8 cellular contexts compared by ENCODE assay signal in genomic region chrX:18674417-18674787, GRCh38. TPM values are rescaled to one million over a fixed set of nuclear protein-coding genes. Genes with fewer than 3 reads are reported as not detected.
DNase-seq lines count a peak whose midpoint lies in the region; ATAC-seq, FAIRE-seq and TF ChIP-seq lines count a peak whose summit lies in the region.

No MANE protein-coding gene starts in this region.

- DNase-seq in PC-3 (no peak), GM12878 (ENCODE audit: low read depth, low spot score) (no peak), left colon (peak; percentile 27 to 41), NCI-H2029 (lab: John Stamatoyannopoulos, UW) (no peak), retina (no peak)

- H3K4me1 ChIP-seq in PC-3 (ENCODE audit: insufficient read depth, low read length), result peaks cover 4% of the 10 kb centered on the region; the same call in 1 of the 2 replicates
- peaks cover 2% of the 10 kb centered on the region; the same call in 1 of the 2 replicates for H3K4me1 ChIP-seq in GM12878 (ENCODE audit: control insufficient read depth, insufficient read depth, low read length)

- no peaks in the 10 kb centered on the region for H3F3A ChIP-seq in PC-3 (ENCODE audit: low read length, unreplicated experiment)

- peaks cover 3% of the 10 kb centered on the region for H3K9me3 Mint-ChIP-seq in stimulated activated memory B cell treated with anti-CD40 and anti-IgM and Interleukin-4, amounts not matched to agents 10 μg/mL and 1 μg/mL and 100 μg/mL, for 72 hours

- H3K4me1 Mint-ChIP-seq in stimulated activated memory B cell treated with anti-CD40 and anti-IgM and Interleukin-4, amounts not matched to agents 10 μg/mL and 1 μg/mL and 100 μg/mL, for 72 hours, result peaks cover 10% of the 10 kb centered on the region

- no peak for TF ChIP-seq EP300 in GM12878 (IDR thresholded peaks at IDR 0.05; ENCODE audit: borderline replicate concordance in 1 of 2, control insufficient read depth in 1 of 2, low read depth in 2 of 2, low read length in 2 of 2)

- H3K27ac Mint-ChIP-seq in stimulated activated memory B cell treated with anti-CD40 and anti-IgM and Interleukin-4, amounts not matched to agents 10 μg/mL and 1 μg/mL and 100 μg/mL, for 72 hours, result peak overlapping the region; percentile 82

- H3K36me3 ChIP-seq in PC-3 (ENCODE audit: low read depth, low read length) (no peaks in the 10 kb centered on the region), GM12878 (ENCODE audit: control insufficient read depth in 2 of 2, insufficient read depth in 2 of 2, low read length in 1 of 2) (no peaks in the 10 kb centered on the region)

- ATAC-seq in GM18868 (IDR thresholded peaks at IDR 0.05; ENCODE audit: unreplicated experiment) (peak; percentile 32), HG02870 (IDR thresholded peaks at IDR 0.05; ENCODE audit: unreplicated experiment) (peak; percentile 23), PC-3 (peak; percentile 47), GM12878 (peak; percentile 64), left colon (peak; percentile 58)
- peak; percentile 60 for ATAC-seq in stimulated activated memory B cell treated with anti-CD40 and anti-IgM and Interleukin-4, amounts not matched to agents 10 μg/mL and 1 μg/mL and 100 μg/mL, for 72 hours

- SMC1A ChIA-PET in GM12878 (lab: Charles Lee; ENCODE audit: uncharacterized antibody, unreplicated experiment), result no interaction called here

- BruUV-seq in PC-3 (replicated peaks; lab: Mats Ljungman, UMichigan) (no TSS peak), GM12878 (replicated peaks; lab: Mats Ljungman, UMichigan) (no TSS peak)

- no peaks in the 10 kb centered on the region for H3K9me2 ChIP-seq in PC-3 (replicated peaks; ENCODE audit: low read length)

- H3K4me2 ChIP-seq in PC-3 (ENCODE audit: low read length) (peak overlapping the region; percentile 90), GM12878 (ENCODE audit: control insufficient read depth, insufficient read depth) (peak overlapping the region; percentile 82)

- RAD21 ChIA-PET in GM12878 (lab: Charles Lee; ENCODE audit: unreplicated experiment), result no interaction called here

- no peak for TF ChIP-seq POLR2A in GM12878 (IDR thresholded peaks at IDR 0.05; ENCODE audit: low read depth, low read length)

- H3K9ac ChIP-seq in PC-3 (ENCODE audit: low read length), result peak overlapping the region; percentile 66
- H3K9ac ChIP-seq in GM12878 (ENCODE audit: control insufficient read depth, insufficient read depth, low read length), result peak overlapping the region; percentile 65

- TF ChIP-seq RAD21 in GM12878 (IDR thresholded peaks at IDR 0.05; ENCODE audit: insufficient read depth, low read depth, low read length), result no peak

- peak overlapping the region; percentile 91 for H3K4me3 ChIP-seq in PC-3 (ENCODE audit: low read length)
- H3K4me3 ChIP-seq in GM12878, result peak overlapping the region; percentile 68

- H2AFZ ChIP-seq in PC-3 (ENCODE audit: low read length), result peak overlapping the region; percentile 98
- H2AFZ ChIP-seq in GM12878 (ENCODE audit: control insufficient read depth, low read depth, low read length), result peak overlapping the region; percentile 50

- CTCF ChIA-PET in PC-3 (lab: Charles Lee) (no interaction called here), GM12878 (lab: Yijun Ruan, JAX) (no interaction called here)

- H4K20me1 ChIP-seq in PC-3 (ENCODE audit: low read length) (no peaks in the 10 kb centered on the region), GM12878 (ENCODE audit: control insufficient read depth, insufficient read depth) (no peaks in the 10 kb centered on the region)

- POLR2A ChIA-PET in PC-3 (lab: Charles Lee; ENCODE audit: unreplicated experiment) (no interaction called here), GM12878 (lab: Charles Lee) (no interaction called here)

- H3K4me3 Mint-ChIP-seq in stimulated activated memory B cell treated with anti-CD40 and anti-IgM and Interleukin-4, amounts not matched to agents 10 μg/mL and 1 μg/mL and 100 μg/mL, for 72 hours, result peak overlapping the region; percentile 82

- intact Hi-C loops in PC-3 (cut with micrococcal nuclease) (loop anchor here (1.0 kb wide), 2 partner anchors 212 to 249 kb away; partner anchors contain the start of gene CDKL5), GM12878 (cut with micrococcal nuclease; ENCODE audit: unreplicated experiment) (loop anchor here (1.0 to 10.0 kb wide), 5 partner anchors 182 to 660 kb away; partner anchors contain the start of genes CDKL5 and PHKA2), left colon (cut with DNase I, micrococcal nuclease) (no loop called here)

- H3K79me2 ChIP-seq in PC-3 (ENCODE audit: low read length), result no peaks in the 10 kb centered on the region
- no peaks in the 10 kb centered on the region for H3K79me2 ChIP-seq in GM12878 (ENCODE audit: control insufficient read depth, insufficient read depth, low read length)

- peaks cover 4% of the 10 kb centered on the region for H3K36me3 Mint-ChIP-seq in stimulated activated memory B cell treated with anti-CD40 and anti-IgM and Interleukin-4, amounts not matched to agents 10 μg/mL and 1 μg/mL and 100 μg/mL, for 72 hours

- no peaks in the 10 kb centered on the region for H3K27me3 Mint-ChIP-seq in stimulated activated memory B cell treated with anti-CD40 and anti-IgM and Interleukin-4, amounts not matched to agents 10 μg/mL and 1 μg/mL and 100 μg/mL, for 72 hours

- H3K27me3 ChIP-seq in PC-3 (ENCODE audit: low read length) (no peaks in the 10 kb centered on the region), GM12878 (replicated peaks in 1 of 2; ENCODE audit: control insufficient read depth in 2 of 2, insufficient read depth in 2 of 2, low read length in 1 of 2) (no peaks in the 10 kb centered on the region)

- H3K27ac ChIP-seq in PC-3 (ENCODE audit: low read length), result no peak overlapping the region
- peak overlapping the region; percentile 39; the same call in 1 of the 2 replicates for H3K27ac ChIP-seq in GM12878 (ENCODE audit: control insufficient read depth, insufficient read depth)

- no peak for FAIRE-seq in GM12878 (lab: Jason Lieb, UNC)

- TF ChIP-seq CTCF in PC-3 (conservative IDR thresholded peaks at IDR 0.05; ENCODE audit: low read depth, low read length) (no peak), GM12878 (IDR thresholded peaks at IDR 0.05 in 2 of 3, conservative IDR thresholded peaks at IDR 0.05 in 1 of 3; ENCODE audit: control insufficient read depth in 2 of 3, extremely low read depth in 1 of 3, insufficient read depth in 1 of 3, low read depth in 3 of 3, low read length in 3 of 3) (no peak)

- in situ Hi-C loops in GM12878 (cut with MboI), result loop anchor here (10.0 kb wide), 1 partner anchor 670 kb away; the partner anchor contains the start of gene PDHA1

- H3K9me3 ChIP-seq in PC-3 (ENCODE audit: low read length) (no peaks in the 10 kb centered on the region), GM12878 (replicated peaks; ENCODE audit: control insufficient read depth, insufficient read depth, low read length) (no peaks in the 10 kb centered on the region)

- 38% methylated on average over 19 of the region's 19 CpGs for WGBS in GM12878 (ENCODE audit: insufficient coverage, insufficient replicate concordance, low lambda C conversion rate, missing lambda C conversion rate)

RNA-seq across cellular contexts. Expression of gene RS1, which starts 2.5 kb away (rescaled TPM):
- not detected in 2 replicates for total RNA-seq in PC-3 (2014; rRNA removed)
- 0.51 and 0.71 TPM in 2 replicates for total RNA-seq in GM12878 (2013; cell fraction: nucleolus; rRNA removed)
- not detected in 2 replicates for total RNA-seq in GM12878 (2014; rRNA removed)
- not detected in 2 replicates for total RNA-seq in GM12878 (2014; rRNA removed; fragmentation: Illumina TruSeq; extraction: Trizol)
- 0.11 TPM in 1 of 2 replicates, not detected in the other for total RNA-seq in GM12878 (2021)
- not detected for polyA plus RNA-seq in GM12878 (2011; ENCODE audit: low read depth)
- 0.26 and 0.48 TPM in 2 replicates for polyA plus RNA-seq in GM12878 (2011; rRNA removed)
- 0.19 and 0.20 TPM in 2 replicates for polyA plus RNA-seq in GM12878 (2011; cell fraction: cytosol; rRNA removed)
- 0.18 and 0.34 TPM in 2 replicates for polyA plus RNA-seq in GM12878 (2011; cell fraction: nucleus; rRNA removed)
- not detected in 2 replicates for polyA plus RNA-seq in GM12878 (2012)
- not detected in 2 replicates for polyA plus RNA-seq in GM12878 (2014; fragmentation: Illumina TruSeq; extraction: Trizol)
- not detected for polyA plus RNA-seq in GM12878 (2014; fragmentation: Nextera tagmentation; extraction: Ambion mirVana)
- polyA plus RNA-seq in GM12878 (2014; rRNA removed), result not detected in 2 replicates
- polyA plus RNA-seq in GM12878 (2016; fragmentation: Nextera tagmentation; extraction: Ambion mirVana), result under 1 TPM in 1 of 2 experiments, not detected in 1; 0.04 TPM
- polyA minus RNA-seq in GM12878 (2011; rRNA and poly(A)+ RNA removed), result 0.44 and 0.72 TPM in 2 replicates
- not detected in 2 replicates for polyA minus RNA-seq in GM12878 (2011; cell fraction: cytosol; rRNA and poly(A)+ RNA removed)
- polyA minus RNA-seq in GM12878 (2011; cell fraction: nucleus; rRNA and poly(A)+ RNA removed), result 0.12 and 0.19 TPM in 2 replicates
- total RNA-seq in left colon, result not detected

RNA-seq across cellular contexts. Expression of gene PPEF1, which starts 33.0 kb away (rescaled TPM):
- total RNA-seq in PC-3 (2014; rRNA removed) (not detected in 2 replicates), GM12878 (2014; rRNA removed) (0.38 and 1.7 TPM in 2 replicates), GM12878 (2014; rRNA removed; fragmentation: Illumina TruSeq; extraction: Trizol) (0.49 and 0.74 TPM in 2 replicates), GM12878 (2021) (0.31 and 0.56 TPM in 2 replicates), left colon (not detected)
- 2.9 and 3.9 TPM in 2 replicates for total RNA-seq in GM12878 (2013; cell fraction: nucleolus; rRNA removed)
- 0.22 TPM for polyA plus RNA-seq in GM12878 (2011; ENCODE audit: low read depth)
- polyA plus RNA-seq in GM12878 (2011; rRNA removed) (2.2 and 2.7 TPM in 2 replicates), GM12878 (2014; fragmentation: Illumina TruSeq; extraction: Trizol) (0.48 and 0.50 TPM in 2 replicates), GM12878 (2014; fragmentation: Nextera tagmentation; extraction: Ambion mirVana) (under 1 TPM; 0.24 to 0.26 TPM), GM12878 (2014; rRNA removed) (0.29 and 1.0 TPM in 2 replicates), GM12878 (2016; fragmentation: Nextera tagmentation; extraction: Ambion mirVana) (under 1 TPM; 0.58 to 0.84 TPM)
- polyA plus RNA-seq in GM12878 (2011; cell fraction: cytosol; rRNA removed), result 0.69 and 0.76 TPM in 2 replicates
- polyA plus RNA-seq in GM12878 (2011; cell fraction: nucleus; rRNA removed), result 1.4 and 1.6 TPM in 2 replicates
- 0.20 and 0.39 TPM in 2 replicates for polyA plus RNA-seq in GM12878 (2012)
- polyA minus RNA-seq in GM12878 (2011; rRNA and poly(A)+ RNA removed), result 0.98 and 1.4 TPM in 2 replicates
- 0.94 TPM in 1 of 2 replicates, not detected in the other for polyA minus RNA-seq in GM12878 (2011; cell fraction: cytosol; rRNA and poly(A)+ RNA removed)
- polyA minus RNA-seq in GM12878 (2011; cell fraction: nucleus; rRNA and poly(A)+ RNA removed), result 0.85 and 0.86 TPM in 2 replicates

Comparison
In these comparisons a context has a peak if more than half of its experiments do, and no peak if none do; other contexts are left out.
1. DNase-seq: peak in left colon (2 of 2); none in PC-3 (single experiment), GM12878 (single experiment), NCI-H2029 (single experiment) and retina (single experiment).
2. intact Hi-C loops: an anchor here in PC-3 (1.0 kb wide) and GM12878 (1.0 to 10.0 kb wide); none called in left colon.
3. Peak in every context shown above with its lines, with median percentiles within 50 percentile points of each other: ATAC-seq.